1 cellular context compared by ENCODE assay signal in genomic region chr5:7412369-7412768, GRCh38.
TF ChIP-seq lines count a peak whose summit lies in the region.

No MANE protein-coding gene starts in this region.

TF ChIP-seq in H1, 55 proteins besides CTCF, POLR2A, EP300 and RAD21:
- TF ChIP-seq HDAC2 (IDR thresholded peaks at IDR 0.05; ENCODE audit: borderline replicate concordance in 1 of 2, low read depth in 2 of 2, low read length in 2 of 2) (no peak), E2F6 (IDR thresholded peaks at IDR 0.05) (no peak), CTBP2 (IDR thresholded peaks at IDR 0.05; ENCODE audit: borderline replicate concordance, insufficient read depth, insufficient read length, low read length) (no peak), ATF3 (IDR thresholded peaks at IDR 0.05; ENCODE audit: insufficient read depth, low read depth, low read length) (no peak), JUND (IDR thresholded peaks at IDR 0.05; ENCODE audit: low read length) (no peak), POLR2AphosphoS5 (IDR thresholded peaks at IDR 0.05; ENCODE audit: low read depth, low read length) (0 out of 2 replicates have a peak, but pooled peaks have one; percentile 56), CEBPB (IDR thresholded peaks at IDR 0.05; ENCODE audit: low read depth, low read length) (no peak), CREB1 (IDR thresholded peaks at IDR 0.05) (no peak)
